In genomic region chr14:54565236-54566151, GRCh38 we compare ENCODE assay signal across 7 cellular contexts. TPM values are rescaled to one million over a fixed set of nuclear protein-coding genes. Genes with fewer than 3 reads are reported as not detected.
DNase-seq lines count a peak whose midpoint lies in the region; ATAC-seq and TF ChIP-seq lines count a peak whose summit lies in the region.

No MANE protein-coding gene starts in this region.

- DNase-seq in NCI-H146 treated with DMSO at 0.1 percent for 48 hours (lab: John Stamatoyannopoulos, UW; ENCODE audit: unreplicated experiment) (peak; percentile 68), WERI-Rb-1 (peak; percentile 89), breast epithelium (ENCODE audit: low spot score in 2 of 2) (peak; percentile 91 to 96), iPS-NIHi7 (ENCODE audit: extremely low spot score) (peak; percentile 83)

- TF ChIP-seq CTCF in WERI-Rb-1 (IDR thresholded peaks at IDR 0.05; ENCODE audit: low read depth, low read length) = 0 out of 2 replicates have a peak, but pooled peaks have one; percentile 35
- TF ChIP-seq CTCF in breast epithelium (IDR thresholded peaks at IDR 0.05) = no peak

- H3K9me3 ChIP-seq in WERI-Rb-1 (ENCODE audit: severe bottlenecking) (no peaks in the 10 kb centered on the region), breast epithelium (no peaks in the 10 kb centered on the region)

- peak; percentile 50 for ATAC-seq in GM18505 (IDR thresholded peaks at IDR 0.05; ENCODE audit: unreplicated experiment)
- peak; percentile 56 for ATAC-seq in HG02678 (IDR thresholded peaks at IDR 0.05; ENCODE audit: unreplicated experiment)

- peak overlapping the region; percentile 94 for H3K4me3 ChIP-seq in WERI-Rb-1 (ENCODE audit: low read depth, low read length)
- peak overlapping the region; percentile 70 to 91 (median 78) for H3K4me3 ChIP-seq in breast epithelium
- H3K4me3 ChIP-seq in skin epidermis = peak overlapping the region; percentile 53 to 75 (median 67)

- H3K27ac ChIP-seq in WERI-Rb-1 (peak overlapping the region; percentile 67), breast epithelium (peak overlapping the region; percentile 97 to 100), skin epidermis (peak overlapping the region; percentile 31 to 97 (median 88))

- H3K4me1 ChIP-seq in breast epithelium = no peaks in the 10 kb centered on the region

- H3K36me3 ChIP-seq in WERI-Rb-1 = no peaks in the 10 kb centered on the region; the same call in 1 of the 2 replicates
- H3K36me3 ChIP-seq in breast epithelium = no peaks in the 10 kb centered on the region

- H3K27me3 ChIP-seq in WERI-Rb-1 (ENCODE audit: insufficient read depth, low read depth, severe bottlenecking) (no peaks in the 10 kb centered on the region), breast epithelium (no peaks in the 10 kb centered on the region)

- intact Hi-C loops in breast epithelium (cut with DNase I; ENCODE audit: low total_unique reads) = loop anchor here (5.0 to 10.0 kb wide), 2 partner anchors 119 to 207 kb away; no protein-coding TSS in a partner anchor

- TF ChIP-seq POLR2A in GM18505 (IDR thresholded peaks at IDR 0.05; ENCODE audit: borderline replicate concordance, extremely low read depth, insufficient read depth, insufficient read length) = peak; percentile 59
- peak; percentile 76 for TF ChIP-seq POLR2A in breast epithelium (IDR thresholded peaks at IDR 0.05)

RNA-seq across cellular contexts. Expression of gene SAMD4A, which starts 1.4 kb away (rescaled TPM):
- total RNA-seq in breast epithelium = 10 to 100 TPM; 28.5 to 44.6 (median 36.2) TPM

RNA-seq across cellular contexts. Expression of gene CGRRF1, which starts 55.8 kb away (rescaled TPM):
- total RNA-seq in breast epithelium = 10 to 100 TPM; 21.0 to 25.5 (median 23.6) TPM

Comparison
In these comparisons a context has a peak if more than half of its experiments do, and no peak if none do; other contexts are left out.
1. Peak in every context shown above with its lines: DNase-seq, ATAC-seq, H3K4me3 ChIP-seq and H3K27ac ChIP-seq.